In the genomic region with DNA sequence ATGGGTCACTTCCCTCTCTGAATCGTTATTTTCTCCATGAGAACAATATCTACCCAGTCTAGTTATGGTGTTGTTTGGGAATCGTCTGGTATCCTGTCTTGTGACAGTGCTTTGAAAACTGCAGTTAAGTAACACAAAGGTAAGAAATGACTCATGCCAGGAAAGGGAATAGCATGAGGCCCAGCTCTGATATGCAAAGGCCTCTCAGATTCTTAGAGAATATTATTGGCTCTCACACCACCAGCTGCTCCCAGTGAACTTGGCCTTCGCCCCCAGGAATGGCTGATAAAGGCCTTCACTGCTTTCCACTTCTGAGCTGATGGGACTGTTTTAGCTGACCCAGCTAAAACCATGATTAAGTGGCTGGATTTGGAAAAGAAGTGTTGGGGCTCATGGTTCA, we compare ENCODE assay signal across 15 cellular contexts. TPM values are rescaled to one million over a fixed set of nuclear protein-coding genes. Genes with fewer than 3 reads are reported as not detected.
DNase-seq lines count a peak whose midpoint lies in the region; ATAC-seq, FAIRE-seq and TF ChIP-seq lines count a peak whose summit lies in the region.
"Had no signal": no experiment of that assay in that cellular context is flagged by ENCODE, and none has a peak within 500 bp of the region (broad histone marks: within the 10 kb centered on the region; RNA-seq: fewer than 3 reads in every experiment).

No MANE protein-coding gene starts in this region.

- no peak for FAIRE-seq in HepG2 (lab: Jason Lieb, UNC)
- FAIRE-seq: GM12891, H54 had no signal

- H3K9me3 ChIP-seq in right atrium auricular region = no peaks in the 10 kb centered on the region
- H3K9me3 ChIP-seq in HepG2 (ENCODE audit: low read length) = no peaks in the 10 kb centered on the region
- H3K9me3 ChIP-seq in MG63 = peaks cover 2% of the 10 kb centered on the region; the same call in 1 of the 2 replicates
- H3K9me3 ChIP-seq: tibial nerve had no signal

- TF ChIP-seq CTCF in right atrium auricular region (IDR thresholded peaks at IDR 0.05) (no peak), HepG2 (CRISPR knock-in tag; IDR thresholded peaks at IDR 0.05) (no peak)

- H3K9ac ChIP-seq in HepG2 (ENCODE audit: insufficient read depth, low read depth, low read length) = no peak overlapping the region

- H3K4me1 ChIP-seq in right atrium auricular region (peaks cover 0 to 16% of the 10 kb centered on the region in 2 donors), HepG2 (ENCODE audit: insufficient read depth, low read length) (peaks cover 66% of the 10 kb centered on the region)

- no peak for TF ChIP-seq POLR2A in HepG2 (IDR thresholded peaks at IDR 0.05; ENCODE audit: insufficient read depth in 1 of 2, low read depth in 2 of 2, low read length in 2 of 2)

- no TSS peak for BruUV-seq in HepG2 (replicated peaks; lab: Mats Ljungman, UMichigan)

- TF ChIP-seq EP300 in HepG2 (IDR thresholded peaks at IDR 0.05; ENCODE audit: low read depth in 2 of 2, low read length in 2 of 2) (peak in 1 of 2 experiments; percentile 27; a peak in 1 of 4 replicates), HepG2 (CRISPR knock-in tag; IDR thresholded peaks at IDR 0.05; ENCODE audit: borderline replicate concordance) (peak; percentile 40; the same call in 1 of the 2 replicates)

- peak overlapping the region; percentile 57 for H3K4me2 ChIP-seq in HepG2 (ENCODE audit: low read depth, low read length)

- H3K27ac ChIP-seq in right atrium auricular region (no peak overlapping the region), HepG2 (ENCODE audit: extremely low read length, insufficient read depth, low read length) (no peak overlapping the region)
- H3K27ac ChIP-seq: brain microvascular endothelial cell had no signal

- intact Hi-C loops in Right ventricle myocardium superior (cut with DNase I) = loop anchor here (5.0 kb wide), 1 partner anchor 71 kb away; a partner anchor contains a TSS
- intact Hi-C loops in HepG2 (cut with micrococcal nuclease; ENCODE audit: unreplicated experiment) = loop anchor here (1.0 to 2.0 kb wide), 2 partner anchors 23 to 72 kb away; no protein-coding TSS in a partner anchor

- no peaks in the 10 kb centered on the region for H3K79me2 ChIP-seq in HepG2 (ENCODE audit: insufficient read depth, low read length)

- no peak overlapping the region for H2AFZ ChIP-seq in HepG2 (ENCODE audit: low read length)

- CTCF ChIA-PET in HepG2 (lab: Yijun Ruan, JAX; ENCODE audit: low intra/inter-chr PET ratio, low total read pairs) = interaction anchor here (1.2 to 2.7 kb wide), 4 partner anchors 18 to 178 kb away, joined by 4 to 20 read pairs (median 6); no protein-coding TSS in a partner anchor

- no peak for TF ChIP-seq RAD21 in HepG2 (CRISPR knock-in tag; IDR thresholded peaks at IDR 0.05)

- H3K36me3 ChIP-seq in right atrium auricular region (no peaks in the 10 kb centered on the region), HepG2 (replicated peaks in 1 of 2; ENCODE audit: control insufficient read depth in 1 of 2, insufficient read depth in 2 of 2, low read length in 2 of 2) (no peaks in the 10 kb centered on the region), MG63 (no peaks in the 10 kb centered on the region)
- H3K36me3 ChIP-seq: brain microvascular endothelial cell, tibial nerve had no signal

- 0% methylated on average over 3 of the region's 3 CpGs for WGBS in HepG2 (ENCODE audit: low lambda C conversion rate)

- H3K27me3 ChIP-seq in right atrium auricular region (no peaks in the 10 kb centered on the region), HepG2 (ENCODE audit: control insufficient read depth in 1 of 2, insufficient read depth in 2 of 2, low read length in 2 of 2) (no peaks in the 10 kb centered on the region; a peak in 1 of 5 replicates), MG63 (no peaks in the 10 kb centered on the region)
- H3K27me3 ChIP-seq: brain microvascular endothelial cell, tibial nerve had no signal

- ATAC-seq in Right ventricle myocardium superior (ENCODE audit: poor library complexity) (peak; percentile 41), HepG2 (peak; percentile 55), GM21367 (IDR thresholded peaks at IDR 0.05; ENCODE audit: unreplicated experiment) (no peak), GM19328 (IDR thresholded peaks at IDR 0.05; ENCODE audit: unreplicated experiment) (no peak)

- DNase-seq in Right ventricle myocardium superior = no peak
- DNase-seq in right atrium auricular region (ENCODE audit: low spot score) = no peak
- peak; percentile 94 for DNase-seq in dermis blood vessel endothelial cell
- DNase-seq in HepG2 (ENCODE audit: low spot score) = peak; percentile 89
- DNase-seq in MG63 = no peak
- no peak for DNase-seq in NCI-H146 (lab: John Stamatoyannopoulos, UW)
- DNase-seq: ACHN, brain microvascular endothelial cell, DMS153, NCI-H1436 treated with DMSO at 0.1 percent for 48 hours had no signal

- H3K4me3 ChIP-seq in right atrium auricular region (no peak overlapping the region), HepG2 (replicated peaks in 1 of 3; ENCODE audit: insufficient read depth in 1 of 3, low read depth in 2 of 3, low read length in 3 of 3) (no peak overlapping the region), MG63 (no peak overlapping the region)
- H3K4me3 ChIP-seq: tibial nerve had no signal

- H4K20me1 ChIP-seq in HepG2 (ENCODE audit: insufficient read depth, low read length) = no peaks in the 10 kb centered on the region

- in situ Hi-C loops in HepG2 (cut with HindIII; ENCODE audit: extremely low pct_ligation_motif_present, low pct_unique_long_range_greater_than_20kb) = no loop called here

- POLR2A ChIA-PET in HepG2 (lab: Yijun Ruan, JAX) = interaction anchor here (0.9 to 2.4 kb wide), 12 partner anchors 9 to 129 kb away, joined by 3 to 21 read pairs (median 4); a partner anchor contains a TSS

TF ChIP-seq in HepG2, 621 proteins besides CTCF, POLR2A, EP300 and RAD21 (continues in another document):
- TF ChIP-seq IKZF4 (CRISPR knock-in tag; IDR thresholded peaks at IDR 0.05; ENCODE audit: borderline replicate concordance, low read depth, not compliant biosample characterization) = no peak
- peak; percentile 92 to 97 for TF ChIP-seq MAFK (conservative IDR thresholded peaks at IDR 0.05 in 1 of 2, IDR thresholded peaks at IDR 0.05 in 1 of 2; ENCODE audit: low read length in 2 of 2)
- no peak for TF ChIP-seq SMAD3 (CRISPR knock-in tag; IDR thresholded peaks at IDR 0.05)
- peak in 1 of 2 experiments; percentile 18; a peak in 2 of 4 replicates for TF ChIP-seq NR2F1 (CRISPR knock-in tag; IDR thresholded peaks at IDR 0.05)
- peak; percentile 50; the same call in 1 of the 2 replicates for TF ChIP-seq ZNF205 (CRISPR knock-in tag; IDR thresholded peaks at IDR 0.05)
- TF ChIP-seq, protein P1, sequence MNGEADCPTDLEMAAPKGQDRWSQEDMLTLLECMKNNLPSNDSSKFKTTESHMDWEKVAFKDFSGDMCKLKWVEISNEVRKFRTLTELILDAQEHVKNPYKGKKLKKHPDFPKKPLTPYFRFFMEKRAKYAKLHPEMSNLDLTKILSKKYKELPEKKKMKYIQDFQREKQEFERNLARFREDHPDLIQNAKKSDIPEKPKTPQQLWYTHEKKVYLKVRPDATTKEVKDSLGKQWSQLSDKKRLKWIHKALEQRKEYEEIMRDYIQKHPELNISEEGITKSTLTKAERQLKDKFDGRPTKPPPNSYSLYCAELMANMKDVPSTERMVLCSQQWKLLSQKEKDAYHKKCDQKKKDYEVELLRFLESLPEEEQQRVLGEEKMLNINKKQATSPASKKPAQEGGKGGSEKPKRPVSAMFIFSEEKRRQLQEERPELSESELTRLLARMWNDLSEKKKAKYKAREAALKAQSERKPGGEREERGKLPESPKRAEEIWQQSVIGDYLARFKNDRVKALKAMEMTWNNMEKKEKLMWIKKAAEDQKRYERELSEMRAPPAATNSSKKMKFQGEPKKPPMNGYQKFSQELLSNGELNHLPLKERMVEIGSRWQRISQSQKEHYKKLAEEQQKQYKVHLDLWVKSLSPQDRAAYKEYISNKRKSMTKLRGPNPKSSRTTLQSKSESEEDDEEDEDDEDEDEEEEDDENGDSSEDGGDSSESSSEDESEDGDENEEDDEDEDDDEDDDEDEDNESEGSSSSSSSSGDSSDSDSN (CRISPR knock-in tag; IDR thresholded peaks at IDR 0.05) = peak; percentile 23; the same call in 1 of the 2 replicates
- 0 out of 2 replicates have a peak, but pooled peaks have one; percentile 53 for TF ChIP-seq MEF2D (CRISPR knock-in tag; IDR thresholded peaks at IDR 0.05)

RNA-seq across cellular contexts. Expression of a gene that starts 27.1 kb away (rescaled TPM):
- total RNA-seq in Right ventricle myocardium superior = not detected
- total RNA-seq in right atrium auricular region = 1 to 10 TPM in 1 of 2 donors, not detected in 1; 2.2 TPM
- total RNA-seq in dermis blood vessel endothelial cell = 7.1 and 48.8 TPM in 2 replicates
- 40.8 and 57.5 TPM in 2 replicates for total RNA-seq in HepG2 (2016; rRNA removed; fragmentation: Illumina TruSeq; extraction: Trizol)
- total RNA-seq in HepG2 (2016; cell fraction: cytosol; rRNA removed; fragmentation: Illumina TruSeq; extraction: Trizol; ENCODE audit: low read depth) = 7.0 TPM in 2 replicates
- 43.3 and 55.7 TPM in 2 replicates for total RNA-seq in HepG2 (2016; cell fraction: insoluble cytoplasmic fraction; rRNA removed; fragmentation: Illumina TruSeq; extraction: Trizol)
- total RNA-seq in HepG2 (2016; cell fraction: membrane; rRNA removed; fragmentation: Illumina TruSeq; extraction: Trizol) = 15.1 and 15.5 TPM in 2 replicates
- total RNA-seq in HepG2 (2016; cell fraction: nucleus; rRNA removed; fragmentation: Illumina TruSeq; extraction: Trizol) = 16.9 and 19.9 TPM in 2 replicates
- 6.0 and 10.9 TPM in 2 replicates for polyA plus RNA-seq in HepG2 (2011; rRNA removed)
- 6.1 and 6.5 TPM in 2 replicates for polyA plus RNA-seq in HepG2 (2011; cell fraction: cytosol; rRNA removed)
- polyA plus RNA-seq in HepG2 (2011; cell fraction: nucleus; rRNA removed) = 4.6 TPM in 2 replicates
- 9.8 and 17.4 TPM in 2 replicates for polyA plus RNA-seq in HepG2 (2012)
- polyA plus RNA-seq in HepG2 (2016; cell fraction: cytosol; fragmentation: Illumina TruSeq; extraction: Trizol; ENCODE audit: low read depth) = 2.6 and 2.8 TPM in 2 replicates
- 41.0 and 43.9 TPM in 2 replicates for polyA plus RNA-seq in HepG2 (2016; cell fraction: insoluble cytoplasmic fraction; fragmentation: Illumina TruSeq; extraction: Trizol; ENCODE audit: low read depth)
- polyA plus RNA-seq in HepG2 (2016; cell fraction: membrane; fragmentation: Illumina TruSeq; extraction: Trizol; ENCODE audit: low read depth) = 5.1 and 5.7 TPM in 2 replicates
- 18.2 and 19.2 TPM in 2 replicates for polyA plus RNA-seq in HepG2 (2016; cell fraction: nucleus; fragmentation: Illumina TruSeq; extraction: Trizol; ENCODE audit: insufficient read depth, low read depth)
- 9.2 and 31.3 TPM in 2 replicates for polyA minus RNA-seq in HepG2 (2011; rRNA and poly(A)+ RNA removed; ENCODE audit: low replicate concordance)
- polyA minus RNA-seq in HepG2 (2011; cell fraction: cytosol; rRNA and poly(A)+ RNA removed) = 9.6 and 16.1 TPM in 2 replicates
- 10.6 and 16.0 TPM in 2 replicates for polyA minus RNA-seq in HepG2 (2011; cell fraction: nucleus; rRNA and poly(A)+ RNA removed)
- total RNA-seq in MG63 (2014; rRNA removed; shearing (Covaris generic); ENCODE audit: low replicate concordance) = 42.1 and 56.8 TPM in 2 replicates

Comparison
In these comparisons a context has a peak if more than half of its experiments do, and no peak if none do; other contexts are left out.
1. ATAC-seq: peak in Right ventricle myocardium superior (single experiment) and HepG2 (single experiment); none in GM21367 (single experiment) and GM19328 (single experiment).
2. DNase-seq: peak in dermis blood vessel endothelial cell (single experiment) and HepG2 (single experiment); none in Right ventricle myocardium superior (single experiment), right atrium auricular region (single experiment), MG63 (single experiment) and NCI-H146 (single experiment).